In genomic region chr3:99789322-99789721, GRCh38 we compare ENCODE assay signal across 8 cellular contexts. TPM values are rescaled to one million over a fixed set of nuclear protein-coding genes. Genes with fewer than 3 reads are reported as not detected.
A peak's percentile ranks its signal among the peaks of the same experiment; 100 is the strongest.
DNase-seq lines count a peak whose midpoint lies in the region; ATAC-seq, FAIRE-seq and TF ChIP-seq lines count a peak whose summit lies in the region.

No MANE protein-coding gene starts in this region.

- H3K36me3 ChIP-seq in DND-41 (ENCODE audit: insufficient read depth, low read length), result no peaks in the 10 kb centered on the region
- H3K36me3 ChIP-seq in brain microvascular endothelial cell (replicated peaks), result peaks cover 32% of the 10 kb centered on the region
- H3K36me3 ChIP-seq in kidney (ENCODE audit: control insufficient read depth in 1 of 2, insufficient read depth in 2 of 2, low read length in 2 of 2), result no peaks in the 10 kb centered on the region
- peaks cover 0 to 2% of the 10 kb centered on the region in 2 donors for H3K36me3 ChIP-seq in thyroid gland

- TF ChIP-seq CTCF in DND-41 (IDR thresholded peaks at IDR 0.05; ENCODE audit: borderline replicate concordance, extremely low read depth, low read length, poor library complexity, severe bottlenecking), result peak; percentile 65
- peak; percentile 87 for TF ChIP-seq CTCF in brain microvascular endothelial cell (IDR thresholded peaks at IDR 0.05; ENCODE audit: low read depth, low read length, missing control alignments)
- TF ChIP-seq CTCF in kidney (IDR thresholded peaks at IDR 0.05; ENCODE audit: borderline replicate concordance, extremely low read depth, insufficient read depth), result peak; percentile 53
- peak; percentile 12 to 68 (median 53) for TF ChIP-seq CTCF in thyroid gland (IDR thresholded peaks at IDR 0.05)

- TF ChIP-seq POLR2A in thyroid gland (IDR thresholded peaks at IDR 0.05), result no peak

- no peak for FAIRE-seq in kidney (lab: Jason Lieb, UNC)

- WGBS in thyroid gland, 2 donors, result 8 to 10% methylated on average over 2 of the region's 2 CpGs

- ATAC-seq in DND-41 (ENCODE audit: insufficient read depth, low read depth) (peak; percentile 92), GM19035 (IDR thresholded peaks at IDR 0.05; ENCODE audit: unreplicated experiment) (peak; percentile 97), HG03064 (IDR thresholded peaks at IDR 0.05; ENCODE audit: low read depth, unreplicated experiment) (peak; percentile 90)

- in situ Hi-C loops in brain microvascular endothelial cell (cut with HindIII; ENCODE audit: low pct_ligation_motif_present, low sequenced_read_pairs), result no loop called here

- no peak overlapping the region for H3K4me3 ChIP-seq in DND-41 (ENCODE audit: low read depth in 1 of 2, low read length in 2 of 2)
- no peak overlapping the region for H3K4me3 ChIP-seq in brain microvascular endothelial cell (ENCODE audit: low read depth, low read length)
- H3K4me3 ChIP-seq in kidney (ENCODE audit: low read length in 2 of 2), result no peak overlapping the region
- H3K4me3 ChIP-seq in thyroid gland (replicated peaks in 1 of 3), result no peak overlapping the region

- peaks cover 7% of the 10 kb centered on the region for H3K27me3 ChIP-seq in DND-41 (ENCODE audit: insufficient read depth, low read length, poor library complexity)
- H3K27me3 ChIP-seq in brain microvascular endothelial cell (replicated peaks), result no peaks in the 10 kb centered on the region
- H3K27me3 ChIP-seq in thyroid gland, result no peaks in the 10 kb centered on the region

- no peak overlapping the region for H3K4me2 ChIP-seq in DND-41 (ENCODE audit: insufficient read depth, low read length)

- H3K79me2 ChIP-seq in DND-41 (ENCODE audit: insufficient read depth, low read length), result no peaks in the 10 kb centered on the region

- H4K20me1 ChIP-seq in DND-41 (ENCODE audit: insufficient read depth, low read length), result no peaks in the 10 kb centered on the region

- no peak overlapping the region for H2AFZ ChIP-seq in DND-41 (ENCODE audit: low read depth, low read length)

- DNase-seq in DND-41, result peak; percentile 18
- peak; percentile 19 to 64 for DNase-seq in NCI-H526 (lab: John Stamatoyannopoulos, UW)
- DNase-seq in brain microvascular endothelial cell, result peak; percentile 67
- DNase-seq in kidney, result no peak
- peak; percentile 41 to 42 for DNase-seq in thyroid gland
- DNase-seq in activated T-cell treated with anti-CD3 and anti-CD28 coated beads, Interleukin-2, amount 50 U/mL, for 48 hours, result no peak

- intact Hi-C loops in kidney (cut with DNase I) (no loop called here), thyroid gland (cut with DNase I) (no loop called here)

- H3K27ac ChIP-seq in DND-41 (ENCODE audit: low read length), result no peak overlapping the region
- no peak overlapping the region for H3K27ac ChIP-seq in brain microvascular endothelial cell
- H3K27ac ChIP-seq in kidney (ENCODE audit: low read depth in 2 of 2, low read length in 2 of 2), result no peak overlapping the region
- H3K27ac ChIP-seq in thyroid gland, result no peak overlapping the region

- no peaks in the 10 kb centered on the region for H3K9me3 ChIP-seq in DND-41 (ENCODE audit: insufficient read depth, low read length, severe bottlenecking)
- no peaks in the 10 kb centered on the region for H3K9me3 ChIP-seq in kidney (ENCODE audit: control insufficient read depth in 1 of 2, low read length in 2 of 2)
- H3K9me3 ChIP-seq in thyroid gland, result no peaks in the 10 kb centered on the region

- no peak overlapping the region for H3K9ac ChIP-seq in DND-41 (ENCODE audit: low read depth, low read length)
- no peak overlapping the region for H3K9ac ChIP-seq in kidney (ENCODE audit: low read length in 2 of 2)

- H3K4me1 ChIP-seq in DND-41 (ENCODE audit: insufficient read depth, low read length) (no peaks in the 10 kb centered on the region), kidney (ENCODE audit: control insufficient read depth in 1 of 2, insufficient read depth in 1 of 2, low read depth in 1 of 2, low read length in 2 of 2) (no peaks in the 10 kb centered on the region), thyroid gland (no peaks in the 10 kb centered on the region)

RNA-seq across cellular contexts. Expression of gene CMSS1, which starts 28.3 kb away (rescaled TPM):
- total RNA-seq in kidney (27.0 TPM), thyroid gland (10 to 100 TPM in 3 of 4 donors, 1 to 10 TPM in 1; 7.7 to 15.0 (median 12.9) TPM)
- polyA plus RNA-seq in kidney (ENCODE audit: insufficient read depth, low read depth, low replicate concordance), result 26.4 TPM

Comparison
In these comparisons a context has a peak if more than half of its experiments do, and no peak if none do; other contexts are left out.
1. DNase-seq: peak in DND-41 (single experiment), NCI-H526 (2 of 2), brain microvascular endothelial cell (single experiment) and thyroid gland (2 of 2); none in kidney (single experiment) and activated T-cell treated with anti-CD3 and anti-CD28 coated beads, Interleukin-2, amount 50 U/mL, for 48 hours (0 of 2).
2. Peak in every context shown above with its lines, with median percentiles within 50 percentile points of each other: ATAC-seq and CTCF ChIP-seq.